ENCODE assay signal across 8 cellular contexts in the genomic region with DNA sequence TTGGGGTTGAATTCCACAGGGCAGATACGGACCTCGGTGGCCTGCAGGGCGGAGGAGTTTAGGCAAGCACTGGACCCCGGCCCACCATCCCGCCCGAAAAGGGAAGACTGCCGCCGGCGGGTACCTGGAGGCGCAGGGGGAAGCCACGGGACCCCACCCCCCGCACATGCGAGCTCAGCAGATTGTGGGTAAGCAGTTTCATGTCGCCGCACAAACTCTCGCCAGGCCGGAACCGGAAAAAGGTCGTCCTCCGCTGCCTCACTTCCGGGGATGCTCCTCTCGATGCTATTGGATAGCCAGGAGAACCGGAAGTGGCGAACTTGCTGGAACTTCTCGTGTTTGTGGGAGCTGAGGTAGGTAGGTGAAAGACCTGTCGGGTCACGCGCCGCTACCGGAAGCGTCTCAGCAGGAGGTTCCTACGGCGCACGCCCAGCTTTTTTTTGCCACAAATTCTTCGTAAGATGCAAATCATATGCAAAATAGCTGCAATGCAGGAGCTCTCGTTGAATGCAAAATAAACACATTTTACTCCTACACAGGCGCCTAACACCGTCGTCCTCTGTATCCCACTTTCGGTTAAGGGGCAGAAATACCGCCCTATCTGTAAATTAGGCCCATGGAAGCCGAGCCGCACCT. TPM values are rescaled to one million over a fixed set of nuclear protein-coding genes. Genes with fewer than 3 reads are reported as not detected.
A peak's percentile ranks its signal among the peaks of the same experiment; 100 is the strongest.
DNase-seq lines count a peak whose midpoint lies in the region; ATAC-seq, FAIRE-seq and TF ChIP-seq lines count a peak whose summit lies in the region.

Gene TRMT112, minus strand, starts transcription at position 235 of the 636 bp plus-strand sequence. Its CDS starts 33 bp downstream, at position 202.

- ATAC-seq in GM19035 (IDR thresholded peaks at IDR 0.05; ENCODE audit: unreplicated experiment) (peak; percentile 66), HG03378 (IDR thresholded peaks at IDR 0.05; ENCODE audit: unreplicated experiment) (peak; percentile 69)

- FAIRE-seq in kidney (lab: Jason Lieb, UNC) = peak; percentile 94

- H3K4me3 ChIP-seq in kidney (ENCODE audit: low read length in 2 of 2) = peak within 1 kb of the TSS; percentile 89 to 92

- H3K27ac ChIP-seq in kidney (ENCODE audit: low read depth in 2 of 2, low read length in 2 of 2) = peak within 1 kb of the TSS; percentile 100

- peaks cover 6 to 13% of the 10 kb centered on the region in 2 donors for H3K4me1 ChIP-seq in kidney (ENCODE audit: control insufficient read depth in 1 of 2, insufficient read depth in 1 of 2, low read depth in 1 of 2, low read length in 2 of 2)

- H3K9me3 ChIP-seq in kidney (ENCODE audit: control insufficient read depth in 1 of 2, low read length in 2 of 2) = no peaks in the 10 kb centered on the region

- peaks cover 8 to 12% of the 10 kb centered on the region in 2 donors for H3K36me3 ChIP-seq in kidney (ENCODE audit: control insufficient read depth in 1 of 2, insufficient read depth in 2 of 2, low read length in 2 of 2)

- TF ChIP-seq CTCF in AG09319 (IDR thresholded peaks at IDR 0.05; ENCODE audit: low read depth, low read length) (no peak), kidney (IDR thresholded peaks at IDR 0.05; ENCODE audit: borderline replicate concordance, extremely low read depth, insufficient read depth) (no peak)

- peak within 1 kb of the TSS; percentile 89 to 97 for H3K9ac ChIP-seq in kidney (ENCODE audit: low read length in 2 of 2)

- intact Hi-C loops in kidney (cut with DNase I) = no loop called here

- peak; percentile 90 for DNase-seq in AG09319 (ENCODE audit: extremely low read depth, low read depth)
- peak; percentile 97 for DNase-seq in NCI-H510A (lab: John Stamatoyannopoulos, UW)
- peak; percentile 93 for DNase-seq in activated CD4-positive, alpha-beta T cell treated with anti-CD3 and anti-CD28 coated beads for 1 hour
- peak; percentile 96 for DNase-seq in cerebellum (ENCODE audit: low spot score)
- DNase-seq in kidney = peak; percentile 98
- peak; percentile 92 to 97 for DNase-seq in stimulated activated CD4-positive, alpha-beta T cell treated with anti-CD3 and anti-CD28 coated beads, Interleukin-15, amount 100 ng/mL, for 48 hours (ENCODE audit: low read depth in 2 of 2)

RNA-seq across cellular contexts. Expression of gene TRMT112, which starts in this region (rescaled TPM):
- total RNA-seq in cerebellum (51.7 TPM), kidney (172 TPM)
- 291 TPM for polyA plus RNA-seq in kidney (ENCODE audit: insufficient read depth, low read depth, low replicate concordance)

Comparison
In these comparisons a context has a peak if more than half of its experiments do, and no peak if none do; other contexts are left out.
1. Peak in every context shown above with its lines: DNase-seq, ATAC-seq, H3K4me3 ChIP-seq and H3K27ac ChIP-seq.